In genomic region chr3:75434276-75434936, GRCh38 we compare ENCODE assay signal across 8 cellular contexts.
A peak's percentile ranks its signal among the peaks of the same experiment; 100 is the strongest.
DNase-seq lines count a peak whose midpoint lies in the region; ATAC-seq, FAIRE-seq and TF ChIP-seq lines count a peak whose summit lies in the region.
"Not testable (repeated sequence)": the region's sequence is repeated elsewhere in the genome, so short reads cannot be mapped to it uniquely, and the experiment has no call there.

No MANE protein-coding gene starts in this region.

- intact Hi-C loops in pancreas (cut with DNase I): not testable (repeated sequence)

- peak overlapping the region; percentile 54 to 99 (median 84) for H3K27ac Mint-ChIP-seq in immature natural killer cell

- TF ChIP-seq CTCF in DND-41 (IDR thresholded peaks at IDR 0.05; ENCODE audit: borderline replicate concordance, extremely low read depth, low read length, poor library complexity, severe bottlenecking): peak; percentile 16
- TF ChIP-seq CTCF in pancreas (IDR thresholded peaks at IDR 0.05): not testable (repeated sequence)

- peak overlapping the region; percentile 70 for H3K4me2 ChIP-seq in DND-41 (ENCODE audit: insufficient read depth, low read length)

- in situ Hi-C loops in KBM-7 (cut with MboI; ENCODE audit: low pct_unique_long_range_greater_than_20kb, low sequenced_read_pairs): not testable (repeated sequence)

- H3K36me3 ChIP-seq in DND-41 (ENCODE audit: insufficient read depth, low read length); SJSA1; pancreas; thymus (ENCODE audit: control insufficient read depth, insufficient read depth): not testable (repeated sequence)

- ATAC-seq in DND-41 (ENCODE audit: insufficient read depth, low read depth); pancreas: not testable (repeated sequence)

- not testable (repeated sequence) for H3K27me3 Mint-ChIP-seq in immature natural killer cell (ENCODE audit: low read depth in 3 of 3)

- peak overlapping the region; percentile 83 for H2AFZ ChIP-seq in DND-41 (ENCODE audit: low read depth, low read length)

- H3K4me1 ChIP-seq in DND-41 (ENCODE audit: insufficient read depth, low read length) (peaks cover 14% of the 10 kb centered on the region), SJSA1 (replicated peaks) (peaks cover 16% of the 10 kb centered on the region)
- H3K4me1 ChIP-seq in pancreas; thymus (ENCODE audit: control insufficient read depth, insufficient read depth, low read length): not testable (repeated sequence)

- not testable (repeated sequence) for H3K9me3 Mint-ChIP-seq in immature natural killer cell

- peak overlapping the region; percentile 63 for H3K9ac ChIP-seq in DND-41 (ENCODE audit: low read depth, low read length)

- H3K4me1 Mint-ChIP-seq in immature natural killer cell: peaks cover 18 to 19% of the 10 kb centered on the region in 2 donors

- H3K4me3 Mint-ChIP-seq in immature natural killer cell: peak overlapping the region; percentile 82 to 100 (median 100)

- WGBS in pancreas, 2 donors: 2 to 3% methylated on average over 35 of the region's 35 CpGs
- WGBS in thymus: 6% methylated on average over 35 of the region's 35 CpGs

- H3K36me3 Mint-ChIP-seq in immature natural killer cell: not testable (repeated sequence)

- H3K9me3 ChIP-seq in DND-41 (ENCODE audit: insufficient read depth, low read length, severe bottlenecking); SJSA1 (replicated peaks); pancreas; thymus (ENCODE audit: control insufficient read depth): not testable (repeated sequence)

- H3K79me2 ChIP-seq in DND-41 (ENCODE audit: insufficient read depth, low read length): not testable (repeated sequence)

- H3K4me3 ChIP-seq in DND-41 (ENCODE audit: low read depth in 1 of 2, low read length in 2 of 2) (peak overlapping the region; percentile 41 to 63; a peak in 3 of 4 replicates), SJSA1 (peak overlapping the region; percentile 53), pancreas (peak overlapping the region; percentile 30 to 84 (median 70)), thymus (ENCODE audit: low read length) (peak overlapping the region; percentile 58)

- peak; percentile 67 for DNase-seq in DND-41
- peak; percentile 32 for DNase-seq in KBM-7
- DNase-seq in SJSA1 (ENCODE audit: low read depth in 1 of 2, low spot score in 2 of 2): peak; percentile 59 to 71
- peak; percentile 5 for DNase-seq in activated T-helper 9 cell treated with anti-CD3 and anti-CD28 coated beads, Interleukin-2, amount 50 U/mL, for 16 hours (ENCODE audit: low read depth)
- DNase-seq in effector CD8-positive, alpha-beta T cell (lab: John Stamatoyannopoulos, UW): peak; percentile 30
- not testable (repeated sequence) for DNase-seq in immature natural killer cell, pancreas

- H3K27ac ChIP-seq in DND-41 (ENCODE audit: low read length) (peak overlapping the region; percentile 64), SJSA1 (peak overlapping the region; percentile 93), pancreas (peak overlapping the region in 3 of 4 donors; percentile 53 to 68 (median 59)), thymus (ENCODE audit: low read depth) (peak overlapping the region; percentile 52)

- FAIRE-seq in pancreas (lab: Jason Lieb, UNC): not testable (repeated sequence)

- not testable (repeated sequence) for H4K20me1 ChIP-seq in DND-41 (ENCODE audit: insufficient read depth, low read length)

- not testable (repeated sequence) for H3K27me3 ChIP-seq in DND-41 (ENCODE audit: insufficient read depth, low read length, poor library complexity); SJSA1 (replicated peaks); pancreas; thymus (ENCODE audit: control insufficient read depth, insufficient read depth)
